8 cellular contexts compared by ENCODE assay signal in the genomic region with DNA sequence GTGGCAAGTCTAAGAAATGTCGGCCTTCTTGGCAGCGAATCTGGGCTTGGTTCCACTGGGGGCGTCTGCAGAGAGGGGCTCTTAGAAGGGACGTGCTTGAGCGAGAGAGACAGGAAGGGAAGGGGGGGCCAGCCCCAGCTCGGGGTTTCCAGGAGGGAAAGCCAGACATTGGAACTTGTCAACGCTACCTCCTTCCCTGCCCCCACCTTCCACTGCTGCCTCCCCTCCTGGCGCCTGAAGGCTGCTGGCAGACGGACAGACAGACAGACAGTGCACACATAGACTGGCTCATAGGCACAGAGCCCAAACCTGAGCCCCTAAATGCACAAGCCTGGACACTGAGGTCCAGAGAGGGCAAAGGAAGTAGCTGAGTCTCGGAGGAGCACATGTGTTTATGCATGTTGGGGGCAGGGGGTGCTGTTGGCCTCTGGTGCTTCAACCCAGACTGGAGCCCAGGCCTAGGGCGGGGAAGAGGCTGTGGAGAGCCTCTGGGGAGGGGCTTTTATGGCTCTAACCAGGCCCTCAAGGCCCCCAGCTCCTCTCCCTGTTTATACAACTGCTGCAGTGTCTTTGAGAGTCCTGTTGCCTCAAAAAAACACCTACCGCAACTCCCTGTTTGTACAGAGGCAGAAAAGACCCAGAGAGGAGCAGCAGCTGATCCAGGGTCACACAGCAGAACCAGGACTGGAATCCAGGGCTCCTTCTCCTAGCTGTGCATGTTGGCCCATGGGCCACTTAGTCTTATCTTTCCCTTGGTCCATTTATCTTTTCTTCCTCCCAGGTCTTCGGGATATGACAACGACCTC. TPM values are rescaled to one million over a fixed set of nuclear protein-coding genes. Genes with fewer than 3 reads are reported as not detected.
DNase-seq lines count a peak whose midpoint lies in the region; ATAC-seq, FAIRE-seq and TF ChIP-seq lines count a peak whose summit lies in the region.

No MANE protein-coding gene starts in this region.

- peak overlapping the region; percentile 66 for H3K4me2 ChIP-seq in fibroblast of lung (ENCODE audit: extremely low read depth, insufficient read depth, low read length)

- H3K4me3 ChIP-seq in fibroblast of lung (replicated peaks in 1 of 4; ENCODE audit: control extremely low read depth in 1 of 4, insufficient read depth in 1 of 4, low read depth in 3 of 4, low read length in 4 of 4) (peak overlapping the region in 2 of 4 experiments; percentile 3 to 27), skeletal muscle cell (ENCODE audit: low read depth, low read length) (peak overlapping the region; percentile 20)

- H3K9ac ChIP-seq in fibroblast of lung (ENCODE audit: insufficient read depth, low read length), result no peak overlapping the region

- H4K20me1 ChIP-seq in fibroblast of lung (ENCODE audit: control insufficient read depth, extremely low read depth, insufficient read depth, low read length), result no peaks in the 10 kb centered on the region

- H3K36me3 ChIP-seq in fibroblast of lung (ENCODE audit: control insufficient read depth, insufficient read depth, low read length), result no peaks in the 10 kb centered on the region

- H3K27ac ChIP-seq in fibroblast of lung (ENCODE audit: insufficient read depth, low read length), result no peak overlapping the region

- TF ChIP-seq CTCF in fibroblast of lung (conservative IDR thresholded peaks at IDR 0.05 in 1 of 2, IDR thresholded peaks at IDR 0.05 in 1 of 2; ENCODE audit: low read depth in 1 of 2, low read length in 2 of 2), result peak; percentile 32 to 39

- peak overlapping the region; percentile 55 for H2AFZ ChIP-seq in fibroblast of lung (ENCODE audit: low read length)

- H3K27me3 ChIP-seq in fibroblast of lung (ENCODE audit: control insufficient read depth, insufficient read depth, low read length), result no peaks in the 10 kb centered on the region

- FAIRE-seq in urothelium cell line (lab: Jason Lieb, UNC), result no peak

- no peaks in the 10 kb centered on the region for H3K79me2 ChIP-seq in fibroblast of lung (ENCODE audit: control insufficient read depth, insufficient read depth, low read length)

- no peak for ATAC-seq in HG03439 (IDR thresholded peaks at IDR 0.05; ENCODE audit: unreplicated experiment)

- peaks cover 62% of the 10 kb centered on the region for H3K4me1 ChIP-seq in fibroblast of lung (ENCODE audit: control insufficient read depth, extremely low read depth, insufficient read depth, low read length)

- peak; percentile 68 for DNase-seq in DMS153 treated with DMSO at 0.1 percent for 48 hours (lab: John Stamatoyannopoulos, UW; ENCODE audit: unreplicated experiment)
- DNase-seq in NCI-H2227 (lab: John Stamatoyannopoulos, UW; ENCODE audit: unreplicated experiment), result peak; percentile 82
- peak; percentile 54 for DNase-seq in activated T-cell treated with anti-CD3 and anti-CD28 coated beads for 48 hours (ENCODE audit: low read depth)
- peak in 1 of 2 donors; percentile 56 for DNase-seq in fibroblast of lung (ENCODE audit: low read depth in 2 of 2)
- DNase-seq in skeletal muscle cell (ENCODE audit: low read depth), result no peak
- no peak for DNase-seq in middle frontal gyrus (ENCODE audit: extremely low spot score, low spot score)
- no peak for DNase-seq in urothelium cell line (ENCODE audit: low spot score)

- H3K9me3 ChIP-seq in fibroblast of lung (ENCODE audit: control insufficient read depth, insufficient read depth, low read depth, low read length), result no peaks in the 10 kb centered on the region

RNA-seq across cellular contexts. Expression of gene WASF2, which starts 33.1 kb away (rescaled TPM):
- 16.7 and 26.3 TPM in 2 replicates for total RNA-seq in fibroblast of lung
- polyA plus RNA-seq in fibroblast of lung, result 55.5 and 66.9 TPM in 2 replicates
- 57.3 and 72.1 TPM in 2 replicates for polyA plus RNA-seq in fibroblast of lung (2012)
- polyA minus RNA-seq in fibroblast of lung (ENCODE audit: low replicate concordance), result 183 and 186 TPM in 2 replicates

Comparison
In these comparisons a context has a peak if more than half of its experiments do, and no peak if none do; other contexts are left out.
1. DNase-seq: peak in DMS153 treated with DMSO at 0.1 percent for 48 hours (single experiment), NCI-H2227 (single experiment) and activated T-cell treated with anti-CD3 and anti-CD28 coated beads for 48 hours (single experiment); none in skeletal muscle cell (single experiment), middle frontal gyrus (single experiment) and urothelium cell line (single experiment).